ENCODE assay signal across 2 cellular contexts in the genomic region with DNA sequence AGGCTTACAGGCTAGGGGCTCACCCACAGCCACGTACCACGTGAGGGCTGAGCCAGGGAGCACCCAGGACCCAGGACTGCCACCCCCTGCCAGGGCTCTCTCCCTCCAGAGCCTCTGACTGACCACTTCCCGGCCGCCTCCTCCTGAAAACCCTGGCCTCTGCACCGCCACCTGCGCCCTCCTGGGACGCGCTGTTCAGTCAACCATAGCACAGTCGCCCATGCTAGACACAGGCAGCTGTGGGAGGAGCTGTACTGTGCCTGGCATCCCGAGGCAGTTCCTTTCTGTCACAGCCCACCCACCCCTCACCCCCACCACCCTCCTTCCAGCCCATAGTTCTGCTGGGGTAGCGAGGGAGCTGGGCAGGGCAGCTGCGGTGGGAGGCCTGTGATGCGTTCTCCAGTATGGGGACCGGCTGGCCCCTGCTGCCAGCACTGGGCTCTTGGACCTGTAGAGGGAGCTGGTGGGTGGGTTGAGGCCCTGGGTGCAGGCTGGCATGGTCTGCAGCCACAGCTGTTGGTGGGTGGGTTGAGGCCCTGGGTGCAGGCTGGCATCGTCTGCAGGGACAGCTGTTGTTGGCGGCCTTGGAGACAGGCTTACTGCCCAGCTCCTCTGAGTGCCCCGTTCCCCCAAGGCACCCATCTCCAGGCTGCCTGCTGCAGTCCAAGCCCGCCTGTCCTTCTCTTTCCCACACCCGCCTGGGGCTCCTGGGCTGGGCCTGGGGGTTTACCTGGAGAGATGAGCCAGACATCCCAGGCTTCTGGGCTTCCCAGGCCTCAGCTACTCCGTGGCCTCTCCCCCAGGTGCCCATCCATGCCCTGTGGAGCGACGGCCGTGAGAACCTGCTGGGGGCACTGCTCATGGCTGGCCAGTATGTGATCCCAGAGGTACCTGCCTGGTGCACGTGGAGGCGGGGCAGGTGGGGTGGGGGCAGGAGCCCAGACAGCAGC.
TF ChIP-seq lines count a peak whose summit lies in the region.

No MANE protein-coding gene starts in this region.

TF ChIP-seq in A549, 52 proteins besides CTCF, POLR2A, EP300 and RAD21:
- TF ChIP-seq EHF (CRISPR knock-in tag; IDR thresholded peaks at IDR 0.05) (no peak), EHMT2 (IDR thresholded peaks at IDR 0.05; ENCODE audit: low read depth) (no peak), HEYL (CRISPR knock-in tag; IDR thresholded peaks at IDR 0.05) (no peak), SMC3 (IDR thresholded peaks at IDR 0.05) (no peak), MYC (IDR thresholded peaks at IDR 0.05; ENCODE audit: borderline replicate concordance, low read length) (no peak), TP53 (CRISPR knock-in tag; IDR thresholded peaks at IDR 0.05) (no peak), ESRRA (IDR thresholded peaks at IDR 0.05; ENCODE audit: borderline replicate concordance, low read length) (no peak), NPAS2 (CRISPR knock-in tag; IDR thresholded peaks at IDR 0.05; ENCODE audit: borderline replicate concordance) (no peak), RNF2 (IDR thresholded peaks at IDR 0.05; ENCODE audit: borderline replicate concordance, low read depth) (no peak), HOXB5 (CRISPR knock-in tag; IDR thresholded peaks at IDR 0.05) (no peak)
- TF ChIP-seq, protein P1, sequence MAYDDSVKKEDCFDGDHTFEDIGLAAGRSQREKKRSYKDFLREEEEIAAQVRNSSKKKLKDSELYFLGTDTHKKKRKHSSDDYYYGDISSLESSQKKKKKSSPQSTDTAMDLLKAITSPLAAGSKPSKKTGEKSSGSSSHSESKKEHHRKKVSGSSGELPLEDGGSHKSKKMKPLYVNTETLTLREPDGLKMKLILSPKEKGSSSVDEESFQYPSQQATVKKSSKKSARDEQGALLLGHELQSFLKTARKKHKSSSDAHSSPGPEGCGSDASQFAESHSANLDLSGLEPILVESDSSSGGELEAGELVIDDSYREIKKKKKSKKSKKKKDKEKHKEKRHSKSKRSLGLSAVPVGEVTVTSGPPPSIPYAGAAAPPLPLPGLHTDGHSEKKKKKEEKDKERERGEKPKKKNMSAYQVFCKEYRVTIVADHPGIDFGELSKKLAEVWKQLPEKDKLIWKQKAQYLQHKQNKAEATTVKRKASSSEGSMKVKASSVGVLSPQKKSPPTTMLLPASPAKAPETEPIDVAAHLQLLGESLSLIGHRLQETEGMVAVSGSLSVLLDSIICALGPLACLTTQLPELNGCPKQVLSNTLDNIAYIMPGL (CRISPR knock-in tag; IDR thresholded peaks at IDR 0.05; ENCODE audit: borderline replicate concordance), result no peak
- TF ChIP-seq, protein P2, sequence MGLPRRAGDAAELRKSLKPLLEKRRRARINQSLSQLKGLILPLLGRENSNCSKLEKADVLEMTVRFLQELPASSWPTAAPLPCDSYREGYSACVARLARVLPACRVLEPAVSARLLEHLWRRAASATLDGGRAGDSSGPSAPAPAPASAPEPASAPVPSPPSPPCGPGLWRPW (IDR thresholded peaks at IDR 0.05), result no peak
- TF ChIP-seq, protein P3, sequence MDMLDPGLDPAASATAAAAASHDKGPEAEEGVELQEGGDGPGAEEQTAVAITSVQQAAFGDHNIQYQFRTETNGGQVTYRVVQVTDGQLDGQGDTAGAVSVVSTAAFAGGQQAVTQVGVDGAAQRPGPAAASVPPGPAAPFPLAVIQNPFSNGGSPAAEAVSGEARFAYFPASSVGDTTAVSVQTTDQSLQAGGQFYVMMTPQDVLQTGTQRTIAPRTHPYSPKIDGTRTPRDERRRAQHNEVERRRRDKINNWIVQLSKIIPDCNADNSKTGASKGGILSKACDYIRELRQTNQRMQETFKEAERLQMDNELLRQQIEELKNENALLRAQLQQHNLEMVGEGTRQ (IDR thresholded peaks at IDR 0.05), result no peak

TF ChIP-seq in HepG2, 621 proteins besides CTCF, POLR2A, EP300 and RAD21:
- TF ChIP-seq NFRKB (IDR thresholded peaks at IDR 0.05) (no peak), ZNF879 (CRISPR knock-in tag; IDR thresholded peaks at IDR 0.05) (no peak)
- TF ChIP-seq, protein P4, sequence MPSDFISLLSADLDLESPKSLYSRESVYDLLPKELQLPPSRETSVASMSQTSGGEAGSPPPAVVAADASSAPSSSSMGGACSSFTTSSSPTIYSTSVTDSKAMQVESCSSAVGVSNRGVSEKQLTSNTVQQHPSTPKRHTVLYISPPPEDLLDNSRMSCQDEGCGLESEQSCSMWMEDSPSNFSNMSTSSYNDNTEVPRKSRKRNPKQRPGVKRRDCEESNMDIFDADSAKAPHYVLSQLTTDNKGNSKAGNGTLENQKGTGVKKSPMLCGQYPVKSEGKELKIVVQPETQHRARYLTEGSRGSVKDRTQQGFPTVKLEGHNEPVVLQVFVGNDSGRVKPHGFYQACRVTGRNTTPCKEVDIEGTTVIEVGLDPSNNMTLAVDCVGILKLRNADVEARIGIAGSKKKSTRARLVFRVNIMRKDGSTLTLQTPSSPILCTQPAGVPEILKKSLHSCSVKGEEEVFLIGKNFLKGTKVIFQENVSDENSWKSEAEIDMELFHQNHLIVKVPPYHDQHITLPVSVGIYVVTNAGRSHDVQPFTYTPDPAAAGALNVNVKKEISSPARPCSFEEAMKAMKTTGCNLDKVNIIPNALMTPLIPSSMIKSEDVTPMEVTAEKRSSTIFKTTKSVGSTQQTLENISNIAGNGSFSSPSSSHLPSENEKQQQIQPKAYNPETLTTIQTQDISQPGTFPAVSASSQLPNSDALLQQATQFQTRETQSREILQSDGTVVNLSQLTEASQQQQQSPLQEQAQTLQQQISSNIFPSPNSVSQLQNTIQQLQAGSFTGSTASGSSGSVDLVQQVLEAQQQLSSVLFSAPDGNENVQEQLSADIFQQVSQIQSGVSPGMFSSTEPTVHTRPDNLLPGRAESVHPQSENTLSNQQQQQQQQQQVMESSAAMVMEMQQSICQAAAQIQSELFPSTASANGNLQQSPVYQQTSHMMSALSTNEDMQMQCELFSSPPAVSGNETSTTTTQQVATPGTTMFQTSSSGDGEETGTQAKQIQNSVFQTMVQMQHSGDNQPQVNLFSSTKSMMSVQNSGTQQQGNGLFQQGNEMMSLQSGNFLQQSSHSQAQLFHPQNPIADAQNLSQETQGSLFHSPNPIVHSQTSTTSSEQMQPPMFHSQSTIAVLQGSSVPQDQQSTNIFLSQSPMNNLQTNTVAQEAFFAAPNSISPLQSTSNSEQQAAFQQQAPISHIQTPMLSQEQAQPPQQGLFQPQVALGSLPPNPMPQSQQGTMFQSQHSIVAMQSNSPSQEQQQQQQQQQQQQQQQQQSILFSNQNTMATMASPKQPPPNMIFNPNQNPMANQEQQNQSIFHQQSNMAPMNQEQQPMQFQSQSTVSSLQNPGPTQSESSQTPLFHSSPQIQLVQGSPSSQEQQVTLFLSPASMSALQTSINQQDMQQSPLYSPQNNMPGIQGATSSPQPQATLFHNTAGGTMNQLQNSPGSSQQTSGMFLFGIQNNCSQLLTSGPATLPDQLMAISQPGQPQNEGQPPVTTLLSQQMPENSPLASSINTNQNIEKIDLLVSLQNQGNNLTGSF (CRISPR knock-in tag; IDR thresholded peaks at IDR 0.05), result no peak
